ENCODE assay signal across 1 cellular context in the genomic region with DNA sequence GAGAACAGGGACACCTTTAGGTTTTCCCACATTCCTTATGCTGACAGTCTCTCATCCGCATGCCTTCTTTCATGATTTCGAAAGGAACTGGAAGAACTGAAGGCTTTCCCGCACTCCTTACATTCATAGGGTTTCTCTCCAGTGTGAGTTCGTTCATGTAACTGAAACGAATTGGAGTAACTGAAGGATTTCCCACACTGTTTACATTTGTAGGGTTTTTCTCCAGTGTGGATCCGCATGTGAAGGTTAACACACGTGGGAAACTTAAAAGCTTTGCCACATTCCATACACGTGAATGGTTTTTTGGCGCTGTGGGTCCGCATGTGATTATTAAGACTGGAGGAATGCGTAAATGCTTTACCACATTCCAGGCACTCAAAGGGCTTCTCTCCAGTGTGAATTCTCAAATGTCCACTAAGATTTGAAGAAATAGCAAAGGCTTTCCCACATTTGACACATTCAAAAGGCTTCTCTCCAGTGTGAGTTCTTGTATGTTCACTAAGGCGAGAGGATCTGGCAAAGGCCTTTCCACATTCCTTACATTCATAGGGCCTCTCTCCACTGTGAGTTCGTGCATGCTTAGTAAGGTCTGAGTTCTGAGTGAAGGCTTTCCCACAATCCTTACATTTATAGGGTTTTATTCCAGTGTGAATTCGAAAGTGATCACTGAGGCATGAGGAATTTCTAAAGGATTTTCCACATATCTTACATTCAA.
TF ChIP-seq lines count a peak whose summit lies in the region.

No MANE protein-coding gene starts in this region.

TF ChIP-seq in H1, 55 proteins besides CTCF, POLR2A, EP300 and RAD21:
- TF ChIP-seq EZH2 (IDR thresholded peaks at IDR 0.05; ENCODE audit: low read depth, low read length, severe bottlenecking) = no peak
- TF ChIP-seq ZNF274 (IDR thresholded peaks at IDR 0.05; ENCODE audit: borderline replicate concordance, extremely low read depth, low read length) = peak; percentile 34; the same call in 1 of the 2 replicates
